ENCODE assay signal across 8 cellular contexts in genomic region chr20:17610566-17611289, GRCh38.
DNase-seq lines count a peak whose midpoint lies in the region; ATAC-seq and TF ChIP-seq lines count a peak whose summit lies in the region.

No MANE protein-coding gene starts in this region.

- ATAC-seq in GM21529 (IDR thresholded peaks at IDR 0.05; ENCODE audit: unreplicated experiment) (no peak), GM19455 (IDR thresholded peaks at IDR 0.05; ENCODE audit: unreplicated experiment) (no peak)

- no peaks in the 10 kb centered on the region for H3K9me3 ChIP-seq in parathyroid adenoma (ENCODE audit: control insufficient read depth, low read length)

- H3K4me3 ChIP-seq in parathyroid adenoma (ENCODE audit: low read depth, low read length), result no peak overlapping the region

- TF ChIP-seq CTCF in parathyroid adenoma (IDR thresholded peaks at IDR 0.05), result no peak

- no peak overlapping the region for H2AFZ ChIP-seq in parathyroid adenoma

- H3K27me3 ChIP-seq in parathyroid adenoma (ENCODE audit: control insufficient read depth, insufficient read depth, low read length), result no peaks in the 10 kb centered on the region

- no peaks in the 10 kb centered on the region for H3K36me3 ChIP-seq in parathyroid adenoma (ENCODE audit: control insufficient read depth, insufficient read depth, low read length)

- DNase-seq in COLO668 (lab: John Stamatoyannopoulos, UW; ENCODE audit: unreplicated experiment) (peak; percentile 30), ecto neural progenitor cell (ENCODE audit: low spot score) (peak; percentile 49), nucleus accumbens (lab: John Stamatoyannopoulos, UW) (no peak), hippocampal formation (lab: John Stamatoyannopoulos, UW) (no peak)
- peak; percentile 43 to 59 for DNase-seq in activated CD4-positive, alpha-beta T cell treated with anti-CD3 and anti-CD28 coated beads for 4 hours

- H3K4me1 ChIP-seq in parathyroid adenoma, result peaks cover 8% of the 10 kb centered on the region

- H3K9ac ChIP-seq in parathyroid adenoma, result no peak overlapping the region

- peak overlapping the region; percentile 13 for H3K27ac ChIP-seq in parathyroid adenoma

- no peak overlapping the region for H3K4me2 ChIP-seq in parathyroid adenoma (ENCODE audit: low read length)

- peaks cover 10% of the 10 kb centered on the region for H3K79me2 ChIP-seq in parathyroid adenoma

Comparison
In these comparisons a context has a peak if more than half of its experiments do, and no peak if none do; other contexts are left out.
1. DNase-seq: peak in COLO668 (single experiment), activated CD4-positive, alpha-beta T cell treated with anti-CD3 and anti-CD28 coated beads for 4 hours (2 of 2) and ecto neural progenitor cell (single experiment); none in nucleus accumbens (0 of 56) and hippocampal formation (0 of 2).